ENCODE assay signal across 13 cellular contexts in the genomic region with DNA sequence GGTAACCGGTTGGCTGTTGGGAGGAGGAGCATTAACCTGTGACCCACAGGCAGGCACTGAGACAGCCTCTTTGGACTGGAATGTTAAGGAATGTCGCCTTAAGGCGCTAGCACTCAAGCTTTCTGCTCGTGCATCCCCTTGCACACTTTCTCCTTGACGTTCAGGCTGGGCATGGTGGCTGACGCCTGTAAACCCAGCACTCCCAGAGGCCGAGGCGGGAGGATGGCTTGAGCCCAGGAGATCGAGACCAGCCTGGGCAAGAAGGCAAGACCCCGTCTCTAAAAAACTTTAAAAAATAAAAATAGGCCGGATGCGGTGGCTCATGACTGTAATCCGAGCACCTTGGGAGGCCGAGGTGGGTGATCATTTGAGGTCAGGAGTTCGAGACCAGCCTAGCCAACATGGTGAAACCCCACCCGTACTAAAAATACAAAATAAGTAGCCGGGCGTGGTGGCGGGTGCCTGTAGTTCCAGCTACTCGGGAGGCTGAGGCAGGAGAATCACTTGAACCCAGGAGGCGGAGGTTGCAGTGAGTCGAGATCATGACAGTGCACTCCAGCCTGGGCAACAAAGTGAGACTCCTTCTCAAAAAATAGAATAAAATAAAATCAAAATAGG. TPM values are rescaled to one million over a fixed set of nuclear protein-coding genes. Genes with fewer than 3 reads are reported as not detected.
DNase-seq lines count a peak whose midpoint lies in the region; ATAC-seq and TF ChIP-seq lines count a peak whose summit lies in the region.
"Had no signal": no experiment of that assay in that cellular context is flagged by ENCODE, and none has a peak within 500 bp of the region (broad histone marks: within the 10 kb centered on the region; RNA-seq: fewer than 3 reads in every experiment).

No MANE protein-coding gene starts in this region.

- H3K27ac ChIP-seq in WERI-Rb-1 (no peak overlapping the region), iPS-18a (ENCODE audit: low read length) (no peak overlapping the region), suprapubic skin (no peak overlapping the region)

- peak overlapping the region; percentile 98 for H3K27ac Mint-ChIP-seq in activated T-cell treated with anti-CD3 and anti-CD28 coated beads, Interleukin-2, amount 50 U/mL, for 24 hours
- H3K27ac Mint-ChIP-seq in activated CD8-positive, alpha-beta T cell treated with anti-CD3 and anti-CD28 coated beads for 36 hours: no peak overlapping the region

- no peak for DNase-seq in activated T-cell treated with anti-CD3 and anti-CD28 coated beads, Interleukin-2, amount 50 U/mL, for 24 hours
- DNase-seq in activated T-cell treated with anti-CD3 and anti-CD28 coated beads, Interleukin-2, amount 50 U/mL, for 4 hours: no peak
- DNase-seq in WERI-Rb-1 (peak; percentile 5), suprapubic skin (ENCODE audit: low spot score in 2 of 2) (no peak), nucleus accumbens (lab: John Stamatoyannopoulos, UW) (no peak)
- DNase-seq in stimulated activated CD4-positive, alpha-beta T cell treated with anti-CD3 and anti-CD28 coated beads, Interleukin-4, amount 100 ng/mL, for 4 hours: no peak
- no peak for DNase-seq in activated CD8-positive, alpha-beta T cell treated with anti-CD3 and anti-CD28 coated beads for 36 hours
- DNase-seq: effector CD8-positive, alpha-beta T cell; NCI-H2171; stimulated activated CD4-positive, alpha-beta T cell treated with anti-CD3 and anti-CD28 coated beads, Interleukin-1b, Interleukin-23, amount 100 ng/mL, for 48 hours; uterus had no signal

- POLR2A ChIA-PET in activated CD8-positive, alpha-beta T cell treated with anti-CD3 and anti-CD28 coated beads for 36 hours (lab: Charles Lee): interaction anchor here (0.6 to 7.2 kb wide), 4 partner anchors 16 to 56 kb away, joined by 4 to 243 read pairs (median 18); a partner anchor contains a TSS

- H3K4me1 ChIP-seq in iPS-18a (ENCODE audit: control insufficient read depth, low read depth, low read length): peaks cover 16% of the 10 kb centered on the region
- H3K4me1 ChIP-seq in suprapubic skin: peaks cover 48% of the 10 kb centered on the region

- WGBS in suprapubic skin: 80% methylated on average over 22 of the region's 22 CpGs

- peaks cover 63% of the 10 kb centered on the region for H3K36me3 ChIP-seq in WERI-Rb-1
- H3K36me3 ChIP-seq in iPS-18a (ENCODE audit: control insufficient read depth, low read depth, low read length): peaks cover 31% of the 10 kb centered on the region
- H3K36me3 ChIP-seq in suprapubic skin: peaks cover 6% of the 10 kb centered on the region
- H3K36me3 ChIP-seq: uterus had no signal

- no peak for TF ChIP-seq POLR2A in suprapubic skin (IDR thresholded peaks at IDR 0.05)

- no peak overlapping the region for H3K9ac ChIP-seq in iPS-18a (ENCODE audit: low read length)

- CTCF ChIA-PET in activated CD8-positive, alpha-beta T cell treated with anti-CD3 and anti-CD28 coated beads for 36 hours (lab: Charles Lee): interaction anchor here (1.1 to 5.9 kb wide), 6 partner anchors 9 to 37 kb away, joined by 3 to 47 read pairs (median 12); a partner anchor contains a TSS

- H3K27me3 ChIP-seq in WERI-Rb-1 (ENCODE audit: insufficient read depth, low read depth, severe bottlenecking): no peaks in the 10 kb centered on the region
- no peaks in the 10 kb centered on the region for H3K27me3 ChIP-seq in iPS-18a (ENCODE audit: control insufficient read depth, insufficient read depth, low read length)
- no peaks in the 10 kb centered on the region for H3K27me3 ChIP-seq in suprapubic skin
- H3K27me3 ChIP-seq: uterus had no signal

- intact Hi-C loops in activated CD8-positive, alpha-beta T cell treated with anti-CD3 and anti-CD28 coated beads for 36 hours (cut with micrococcal nuclease): no loop called here

- H3K36me3 Mint-ChIP-seq in activated T-cell treated with anti-CD3 and anti-CD28 coated beads, Interleukin-2, amount 50 U/mL, for 24 hours (ENCODE audit: low read depth): peaks cover 39% of the 10 kb centered on the region
- peaks cover 9% of the 10 kb centered on the region for H3K36me3 Mint-ChIP-seq in activated T-cell treated with anti-CD3 and anti-CD28 coated beads, Interleukin-2, amount 50 U/mL, for 4 hours (ENCODE audit: insufficient read depth)
- peaks cover 25% of the 10 kb centered on the region for H3K36me3 Mint-ChIP-seq in activated CD8-positive, alpha-beta T cell treated with anti-CD3 and anti-CD28 coated beads for 36 hours (ENCODE audit: low read depth)

- H3K9me3 ChIP-seq in WERI-Rb-1 (ENCODE audit: severe bottlenecking) (no peaks in the 10 kb centered on the region), iPS-18a (ENCODE audit: control insufficient read depth, low read depth, low read length) (no peaks in the 10 kb centered on the region), suprapubic skin (no peaks in the 10 kb centered on the region)
- H3K9me3 ChIP-seq: uterus had no signal

- H3K4me1 Mint-ChIP-seq in activated T-cell treated with anti-CD3 and anti-CD28 coated beads, Interleukin-2, amount 50 U/mL, for 24 hours (ENCODE audit: low read depth): peaks cover 29% of the 10 kb centered on the region
- H3K4me1 Mint-ChIP-seq in activated T-cell treated with anti-CD3 and anti-CD28 coated beads, Interleukin-2, amount 50 U/mL, for 4 hours (ENCODE audit: low read depth): peaks cover 40% of the 10 kb centered on the region
- peaks cover 35% of the 10 kb centered on the region for H3K4me1 Mint-ChIP-seq in activated CD8-positive, alpha-beta T cell treated with anti-CD3 and anti-CD28 coated beads for 36 hours (ENCODE audit: low read depth)

- H3K9me3 Mint-ChIP-seq in activated T-cell treated with anti-CD3 and anti-CD28 coated beads, Interleukin-2, amount 50 U/mL, for 24 hours: no peaks in the 10 kb centered on the region
- no peaks in the 10 kb centered on the region for H3K9me3 Mint-ChIP-seq in activated T-cell treated with anti-CD3 and anti-CD28 coated beads, Interleukin-2, amount 50 U/mL, for 4 hours
- no peaks in the 10 kb centered on the region for H3K9me3 Mint-ChIP-seq in activated CD8-positive, alpha-beta T cell treated with anti-CD3 and anti-CD28 coated beads for 36 hours
- H3K9me3 Mint-ChIP-seq: activated T-helper 2 cell treated with anti-CD3 and anti-CD28 coated beads, Interferon-gamma antibody, Interleukin-2, Interleukin-4, amounts not matched to agents 10 μg/mL and 5 μg/mL and 100 μg/mL, durations not matched to agents 14 hours and 24 hours and 36 hours had no signal

- H3K27me3 Mint-ChIP-seq in activated T-cell treated with anti-CD3 and anti-CD28 coated beads, Interleukin-2, amount 50 U/mL, for 24 hours: no peaks in the 10 kb centered on the region
- no peaks in the 10 kb centered on the region for H3K27me3 Mint-ChIP-seq in activated T-cell treated with anti-CD3 and anti-CD28 coated beads, Interleukin-2, amount 50 U/mL, for 4 hours (ENCODE audit: low read depth)
- no peaks in the 10 kb centered on the region for H3K27me3 Mint-ChIP-seq in activated CD8-positive, alpha-beta T cell treated with anti-CD3 and anti-CD28 coated beads for 36 hours

- no peak for TF ChIP-seq EP300 in suprapubic skin (IDR thresholded peaks at IDR 0.05)

- no peak overlapping the region for H3K4me3 Mint-ChIP-seq in activated T-cell treated with anti-CD3 and anti-CD28 coated beads, Interleukin-2, amount 50 U/mL, for 24 hours
- H3K4me3 Mint-ChIP-seq in activated T-cell treated with anti-CD3 and anti-CD28 coated beads, Interleukin-2, amount 50 U/mL, for 4 hours: no peak overlapping the region
- H3K4me3 Mint-ChIP-seq in activated CD8-positive, alpha-beta T cell treated with anti-CD3 and anti-CD28 coated beads for 36 hours: no peak overlapping the region

- H3K4me3 ChIP-seq in WERI-Rb-1 (ENCODE audit: low read depth, low read length) (no peak overlapping the region), iPS-18a (ENCODE audit: low read length) (peak overlapping the region; percentile 85), suprapubic skin (peak overlapping the region; percentile 96)

- no peak for ATAC-seq in activated T-cell treated with anti-CD3 and anti-CD28 coated beads, Interleukin-2, amount 50 U/mL, for 4 hours
- no peak for ATAC-seq in activated CD8-positive, alpha-beta T cell treated with anti-CD3 and anti-CD28 coated beads for 36 hours

- TF ChIP-seq CTCF in WERI-Rb-1 (IDR thresholded peaks at IDR 0.05; ENCODE audit: low read depth, low read length): no peak
- no peak for TF ChIP-seq CTCF in suprapubic skin (IDR thresholded peaks at IDR 0.05)
- no peak for TF ChIP-seq CTCF in activated CD8-positive, alpha-beta T cell treated with anti-CD3 and anti-CD28 coated beads for 36 hours (IDR thresholded peaks at IDR 0.05)

RNA-seq across cellular contexts. Expression of a gene that starts 1.9 kb away (rescaled TPM):
- total RNA-seq in activated T-cell treated with anti-CD3 and anti-CD28 coated beads, Interleukin-2, amount 50 U/mL, for 4 hours: 10 to 100 TPM; 42.7 to 52.9 (median 47.4) TPM
- 10 to 100 TPM; 30.4 to 57.0 (median 45.1) TPM for total RNA-seq in suprapubic skin
- total RNA-seq in activated CD8-positive, alpha-beta T cell treated with anti-CD3 and anti-CD28 coated beads for 36 hours: 10 to 100 TPM; 39.2 to 42.2 TPM

RNA-seq across cellular contexts. Expression of a gene that starts 9.8 kb away (rescaled TPM):
- 10 to 100 TPM; 44.9 to 49.9 (median 47.4) TPM for total RNA-seq in activated T-cell treated with anti-CD3 and anti-CD28 coated beads, Interleukin-2, amount 50 U/mL, for 4 hours
- total RNA-seq in suprapubic skin: 100 to 1,000 TPM in 1 of 4 donors, 10 to 100 TPM in 3; 64.6 to 143 (median 79.2) TPM
- total RNA-seq in activated CD8-positive, alpha-beta T cell treated with anti-CD3 and anti-CD28 coated beads for 36 hours: 10 to 100 TPM; 45.9 to 47.4 TPM

RNA-seq across cellular contexts. Expression of a gene that starts 16.4 kb away (rescaled TPM):
- total RNA-seq in activated T-cell treated with anti-CD3 and anti-CD28 coated beads, Interleukin-2, amount 50 U/mL, for 4 hours: 10 to 100 TPM in 2 of 3 donors, 1 to 10 TPM in 1; 6.8 to 16.1 (median 13.3) TPM
- 1 to 10 TPM in 1 of 4 donors, under 1 TPM in 3; 0.10 to 2.1 (median 0.66) TPM for total RNA-seq in suprapubic skin
- total RNA-seq in activated CD8-positive, alpha-beta T cell treated with anti-CD3 and anti-CD28 coated beads for 36 hours: 10 to 100 TPM; 78.5 to 78.7 TPM

Comparison
In these comparisons a context has a peak if more than half of its experiments do, and no peak if none do; other contexts are left out.
1. RNA of a gene that starts 16.4 kb away (total RNA-seq): 78.5 to 78.7 TPM in activated CD8-positive, alpha-beta T cell treated with anti-CD3 and anti-CD28 coated beads for 36 hours; 6.8 to 16.1 TPM in activated T-cell treated with anti-CD3 and anti-CD28 coated beads, Interleukin-2, amount 50 U/mL, for 4 hours and 0.10 to 2.1 TPM in suprapubic skin; every median in the first group is over 4 times any median in the second.